8 cellular contexts compared by ENCODE assay signal in the genomic region with DNA sequence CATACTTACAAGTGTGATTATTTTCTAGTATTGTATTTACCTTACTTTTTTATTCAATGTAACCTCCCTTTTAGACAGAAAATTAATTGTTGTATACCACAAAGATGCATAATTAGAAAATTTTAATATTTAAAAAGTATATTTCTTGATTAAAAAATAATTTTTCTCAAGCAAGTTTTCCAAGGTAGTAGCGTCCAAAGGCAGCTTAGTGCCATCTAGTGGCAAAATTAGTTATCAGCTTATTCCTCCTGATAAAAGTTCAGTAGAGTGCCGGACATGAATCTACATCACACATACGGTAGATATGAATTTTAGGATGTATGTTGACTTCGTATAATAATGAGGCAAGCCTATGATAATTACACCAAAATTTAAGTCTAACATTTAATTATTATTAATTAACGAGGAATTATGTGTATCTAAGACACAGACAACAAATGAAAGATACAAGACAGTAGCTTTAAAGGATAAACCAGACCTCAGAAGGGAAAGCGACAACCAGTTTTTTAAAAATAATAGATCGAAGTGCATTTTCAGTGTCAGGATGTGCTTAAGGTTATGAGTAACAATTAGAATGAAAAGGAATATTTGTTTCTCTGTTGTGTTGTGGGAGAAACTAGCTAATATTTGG.
DNase-seq lines count a peak whose midpoint lies in the region; ATAC-seq, FAIRE-seq and TF ChIP-seq lines count a peak whose summit lies in the region.

No MANE protein-coding gene starts in this region.

- peak; percentile 71 for TF ChIP-seq CTCF in GM06990 (IDR thresholded peaks at IDR 0.05; ENCODE audit: insufficient read depth, low read length, poor library complexity, severe bottlenecking)

- DNase-seq in GM06990 (ENCODE audit: extremely low read depth, insufficient read length) (no peak), NAMALWA (ENCODE audit: low spot score) (peak; percentile 43), adipocyte (ENCODE audit: low read depth) (peak; percentile 87), immature natural killer cell (no peak), HuH-7 (ENCODE audit: low spot score) (no peak)
- DNase-seq in activated CD4-positive, alpha-beta T cell treated with anti-CD3 and anti-CD28 coated beads, Interleukin-2, amount 50 U/mL, for 4 hours: no peak

- FAIRE-seq in islet of Langerhans (lab: Jason Lieb, UNC): peak; percentile 98

- no peak overlapping the region for H3K27ac Mint-ChIP-seq in immature natural killer cell

- H3K9me3 Mint-ChIP-seq in immature natural killer cell: peaks cover 0 to 32% (median 12%) of the 10 kb centered on the region in 6 donors

- H3K4me3 ChIP-seq in GM06990 (replicated peaks; ENCODE audit: low read depth, low read length): no peak overlapping the region
- H3K4me3 ChIP-seq in adipocyte (ENCODE audit: low read length): peak overlapping the region; percentile 64

- H3K4me1 Mint-ChIP-seq in immature natural killer cell: no peaks in the 10 kb centered on the region

- H3K27me3 ChIP-seq in GM06990 (replicated peaks; ENCODE audit: control insufficient read depth, insufficient read depth, low read length) (no peaks in the 10 kb centered on the region), adipocyte (replicated peaks; ENCODE audit: control insufficient read depth, insufficient read depth, low read length) (no peaks in the 10 kb centered on the region)

- peak overlapping the region; percentile 50 for H3K9ac ChIP-seq in adipocyte (ENCODE audit: low read length)

- no peak overlapping the region for H3K4me3 Mint-ChIP-seq in immature natural killer cell

- ATAC-seq in GM21825 (IDR thresholded peaks at IDR 0.05; ENCODE audit: unreplicated experiment): peak; percentile 84

- H3K36me3 Mint-ChIP-seq in immature natural killer cell: no peaks in the 10 kb centered on the region

- no peaks in the 10 kb centered on the region for H3K9me3 ChIP-seq in adipocyte (ENCODE audit: control insufficient read depth, low read length)

- H3K27me3 Mint-ChIP-seq in immature natural killer cell (ENCODE audit: low read depth in 3 of 3): no peaks in the 10 kb centered on the region

- H3K4me1 ChIP-seq in adipocyte (ENCODE audit: control insufficient read depth, insufficient read depth, low read length): peaks cover 20% of the 10 kb centered on the region

- H3K36me3 ChIP-seq in GM06990 (ENCODE audit: control insufficient read depth, insufficient read depth, low read length) (no peaks in the 10 kb centered on the region), adipocyte (ENCODE audit: control insufficient read depth, insufficient read depth, low read length, severe bottlenecking) (no peaks in the 10 kb centered on the region)

Comparison
In these comparisons a context has a peak if more than half of its experiments do, and no peak if none do; other contexts are left out.
1. DNase-seq: peak in NAMALWA (single experiment) and adipocyte (single experiment); none in GM06990 (single experiment), immature natural killer cell (0 of 3), HuH-7 (single experiment) and activated CD4-positive, alpha-beta T cell treated with anti-CD3 and anti-CD28 coated beads, Interleukin-2, amount 50 U/mL, for 4 hours (0 of 2).